In the genomic region with DNA sequence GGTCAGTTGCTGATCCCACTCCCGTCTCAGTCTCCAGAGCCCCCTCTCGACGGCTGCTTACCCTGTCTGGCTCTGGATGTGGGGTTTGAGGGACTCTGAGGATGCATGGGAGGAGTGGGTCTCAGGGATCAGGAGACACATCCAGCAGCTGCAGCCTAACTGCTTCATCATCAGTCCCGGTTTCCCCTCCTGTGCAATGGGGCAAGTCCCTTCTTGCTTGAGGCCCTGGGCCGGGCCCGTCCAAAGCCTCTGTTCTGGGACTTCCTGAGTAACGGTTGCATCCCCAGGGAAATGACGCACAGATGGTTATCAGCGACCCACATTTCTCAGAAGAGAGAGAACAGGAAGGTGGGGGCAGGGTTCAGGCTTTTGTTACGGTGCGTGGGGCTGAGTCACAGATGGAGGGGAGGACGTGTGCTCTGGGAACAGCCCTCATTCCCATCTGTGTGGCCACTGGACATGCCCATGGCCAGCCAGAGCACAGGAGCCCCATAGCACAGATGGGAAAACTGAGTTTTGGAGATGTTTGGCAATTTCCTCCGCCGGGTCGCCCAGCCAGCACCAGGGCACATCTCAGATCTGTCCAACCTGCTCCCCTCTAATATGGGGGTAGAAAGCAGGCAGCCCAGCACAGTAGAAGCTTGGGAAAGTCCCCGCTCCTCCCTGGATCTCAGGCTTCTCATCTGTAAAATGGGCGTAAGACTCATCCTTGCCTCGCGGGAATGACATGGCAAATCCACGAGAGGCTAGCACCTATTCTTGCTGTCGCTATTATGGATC, we compare ENCODE assay signal across 8 cellular contexts. TPM values are rescaled to one million over a fixed set of nuclear protein-coding genes. Genes with fewer than 3 reads are reported as not detected.
DNase-seq lines count a peak whose midpoint lies in the region; ATAC-seq and TF ChIP-seq lines count a peak whose summit lies in the region.

No MANE protein-coding gene starts in this region.

- H3K27ac Mint-ChIP-seq in T-helper 2 cell treated with Interferon-gamma antibody and Interleukin-4, amounts not matched to agents 5 μg/mL and 100 μg/mL, for 36 hours: no peak overlapping the region

- peaks cover 10% of the 10 kb centered on the region for H3K4me1 Mint-ChIP-seq in T-helper 2 cell treated with Interferon-gamma antibody and Interleukin-4, amounts not matched to agents 5 μg/mL and 100 μg/mL, for 36 hours (ENCODE audit: low read depth)

- no peaks in the 10 kb centered on the region for H3K36me3 ChIP-seq in smooth muscle cell (ENCODE audit: low read depth)

- peak; percentile 57 for TF ChIP-seq POLR2A in GM18505 (IDR thresholded peaks at IDR 0.05; ENCODE audit: borderline replicate concordance, extremely low read depth, insufficient read depth, insufficient read length)

- H3K9ac ChIP-seq in smooth muscle cell (ENCODE audit: low read depth): no peak overlapping the region

- 61% methylated on average over 21 of the region's 21 CpGs for WGBS in smooth muscle cell (ENCODE audit: low lambda C conversion rate)

- no peak overlapping the region for H2AFZ ChIP-seq in smooth muscle cell (ENCODE audit: low read depth)

- ATAC-seq in GM18505 (IDR thresholded peaks at IDR 0.05; ENCODE audit: unreplicated experiment) (no peak), HG03354 (IDR thresholded peaks at IDR 0.05; ENCODE audit: poor library complexity, severe bottlenecking, unreplicated experiment) (peak; percentile 78)

- peak overlapping the region; percentile 46 for H3K27ac ChIP-seq in angular gyrus (ENCODE audit: low read depth, low read length)
- no peak overlapping the region for H3K27ac ChIP-seq in smooth muscle cell (ENCODE audit: low read depth)

- no peaks in the 10 kb centered on the region for H3K4me1 ChIP-seq in smooth muscle cell (ENCODE audit: low read depth)

- H3K79me2 ChIP-seq in smooth muscle cell (ENCODE audit: low read depth): no peaks in the 10 kb centered on the region

- H3F3A ChIP-seq in smooth muscle cell (ENCODE audit: low read depth): no peaks in the 10 kb centered on the region

- H3K27me3 Mint-ChIP-seq in T-helper 2 cell treated with Interferon-gamma antibody and Interleukin-4, amounts not matched to agents 5 μg/mL and 100 μg/mL, for 36 hours (ENCODE audit: low read depth): no peaks in the 10 kb centered on the region

- H4K20me1 ChIP-seq in smooth muscle cell (ENCODE audit: low read depth): no peaks in the 10 kb centered on the region

- H3K9me3 Mint-ChIP-seq in T-helper 2 cell treated with Interferon-gamma antibody and Interleukin-4, amounts not matched to agents 5 μg/mL and 100 μg/mL, for 36 hours: peaks cover 2% of the 10 kb centered on the region

- DNase-seq in T-helper 2 cell treated with Interferon-gamma antibody and Interleukin-4, amounts not matched to agents 5 μg/mL and 100 μg/mL, for 36 hours (ENCODE audit: low spot score): peak; percentile 94
- DNase-seq in kidney glomerular epithelial cell (lab: John Stamatoyannopoulos, UW) (peak; percentile 13), NCI-H2196 treated with DMSO at 0.1 percent for 48 hours (lab: John Stamatoyannopoulos, UW; ENCODE audit: unreplicated experiment) (no peak), smooth muscle cell (lab: John Stamatoyannopoulos, UW; ENCODE audit: unreplicated experiment) (no peak)
- peak; percentile 67 for DNase-seq in stimulated activated CD8-positive, alpha-beta memory T cell treated with anti-CD3 and anti-CD28 coated beads, Interleukin-12 subunit alpha, Interleukin-12 subunit beta, amount 100 ng/mL, for 24 hours (ENCODE audit: extremely low read depth)

- TF ChIP-seq CTCF in smooth muscle cell (IDR thresholded peaks at IDR 0.05; ENCODE audit: borderline replicate concordance, insufficient read depth, poor library complexity, severe bottlenecking): no peak

- H3K27me3 ChIP-seq in smooth muscle cell (ENCODE audit: low read depth): no peaks in the 10 kb centered on the region

- peaks cover 32% of the 10 kb centered on the region for H3K36me3 Mint-ChIP-seq in T-helper 2 cell treated with Interferon-gamma antibody and Interleukin-4, amounts not matched to agents 5 μg/mL and 100 μg/mL, for 36 hours (ENCODE audit: low read depth)

- H3K4me3 Mint-ChIP-seq in T-helper 2 cell treated with Interferon-gamma antibody and Interleukin-4, amounts not matched to agents 5 μg/mL and 100 μg/mL, for 36 hours: no peak overlapping the region

- no peaks in the 10 kb centered on the region for H3K9me3 ChIP-seq in smooth muscle cell (replicated peaks; ENCODE audit: low read depth)

- H3K4me2 ChIP-seq in smooth muscle cell: no peak overlapping the region

- H3K4me3 ChIP-seq in smooth muscle cell: no peak overlapping the region

RNA-seq across cellular contexts. Expression of a gene that starts 19.3 kb away (rescaled TPM):
- total RNA-seq in smooth muscle cell: 1.5 and 1.8 TPM in 2 replicates
- 0.43 and 1.2 TPM in 2 replicates for polyA plus RNA-seq in smooth muscle cell

RNA-seq across cellular contexts. Expression of a gene that starts 23.4 kb away (rescaled TPM):
- not detected in 2 replicates for total RNA-seq in smooth muscle cell
- polyA plus RNA-seq in smooth muscle cell: not detected in 2 replicates

RNA-seq across cellular contexts. Expression of a gene that starts 30.6 kb away (rescaled TPM):
- total RNA-seq in smooth muscle cell: 24.2 and 44.5 TPM in 2 replicates
- 95.9 and 97.4 TPM in 2 replicates for polyA plus RNA-seq in smooth muscle cell

Comparison
In these comparisons a context has a peak if more than half of its experiments do, and no peak if none do; other contexts are left out.
1. DNase-seq: peak in T-helper 2 cell treated with Interferon-gamma antibody and Interleukin-4, amounts not matched to agents 5 μg/mL and 100 μg/mL, for 36 hours (single experiment), kidney glomerular epithelial cell (single experiment) and stimulated activated CD8-positive, alpha-beta memory T cell treated with anti-CD3 and anti-CD28 coated beads, Interleukin-12 subunit alpha, Interleukin-12 subunit beta, amount 100 ng/mL, for 24 hours (single experiment); none in NCI-H2196 treated with DMSO at 0.1 percent for 48 hours (single experiment) and smooth muscle cell (single experiment).